1 cellular context compared by ENCODE assay signal in genomic region chr19:5719274-5719960, GRCh38.
TF ChIP-seq lines count a peak whose summit lies in the region.

No MANE protein-coding gene starts in this region.

TF ChIP-seq in IMR-90, 13 proteins besides CTCF, POLR2A, EP300 and RAD21:
- TF ChIP-seq CHD1 (IDR thresholded peaks at IDR 0.05; ENCODE audit: low read depth, low read length): no peak; the same call in 1 of the 2 replicates
- TF ChIP-seq CEBPB (IDR thresholded peaks at IDR 0.05; ENCODE audit: low read depth, low read length): peak; percentile 86
